8 cellular contexts compared by ENCODE assay signal in genomic region chr17:56786989-56787482, GRCh38. TPM values are rescaled to one million over a fixed set of nuclear protein-coding genes. Genes with fewer than 3 reads are reported as not detected.
DNase-seq lines count a peak whose midpoint lies in the region; ATAC-seq lines count a peak whose summit lies in the region.

No MANE protein-coding gene starts in this region.

- POLR2A ChIA-PET in activated naive CD8-positive, alpha-beta T cell treated with anti-CD3 and anti-CD28 coated beads, Interleukin-2, amount 10 ng/mL, durations not matched to agents 7 days and 5 days (lab: Charles Lee): interaction anchor here (1.0 to 1.7 kb wide), 2 partner anchors 46 to 47 kb away, joined by 4 to 5 read pairs; partner anchors contain the start of gene DGKE

- peak overlapping the region; percentile 52 for H3K27ac Mint-ChIP-seq in activated naive CD8-positive, alpha-beta T cell treated with anti-CD3 and anti-CD28 coated beads, Interleukin-2, amount 10 ng/mL, durations not matched to agents 7 days and 5 days

- peak; percentile 77 for ATAC-seq in HG03097 (IDR thresholded peaks at IDR 0.05; ENCODE audit: low FRiP score, unreplicated experiment)
- ATAC-seq in activated naive CD8-positive, alpha-beta T cell treated with anti-CD3 and anti-CD28 coated beads, Interleukin-2, amount 10 ng/mL, durations not matched to agents 7 days and 5 days (ENCODE audit: low read depth): peak; percentile 93

- DNase-seq in NCI-H1436 (lab: John Stamatoyannopoulos, UW) (peak; percentile 20), NCI-H1436 treated with DMSO at 0.1 percent for 48 hours (lab: John Stamatoyannopoulos, UW) (no peak), SIG-M5 (lab: John Stamatoyannopoulos, UW) (peak; percentile 99), myocyte (ENCODE audit: low read depth) (peak; percentile 96), HuH-7.5 (ENCODE audit: low spot score) (no peak), anterior cingulate cortex (lab: John Stamatoyannopoulos, UW) (no peak)
- no peak for DNase-seq in activated naive CD8-positive, alpha-beta T cell treated with anti-CD3 and anti-CD28 coated beads, Interleukin-2, amount 10 ng/mL, durations not matched to agents 7 days and 5 days

- peaks cover 16% of the 10 kb centered on the region for H3K4me1 Mint-ChIP-seq in activated naive CD8-positive, alpha-beta T cell treated with anti-CD3 and anti-CD28 coated beads, Interleukin-2, amount 10 ng/mL, durations not matched to agents 7 days and 5 days

- H3K4me3 Mint-ChIP-seq in activated naive CD8-positive, alpha-beta T cell treated with anti-CD3 and anti-CD28 coated beads, Interleukin-2, amount 10 ng/mL, durations not matched to agents 7 days and 5 days: peak overlapping the region; percentile 22

- H3K9me3 Mint-ChIP-seq in activated naive CD8-positive, alpha-beta T cell treated with anti-CD3 and anti-CD28 coated beads, Interleukin-2, amount 10 ng/mL, durations not matched to agents 7 days and 5 days: peaks cover 10% of the 10 kb centered on the region

- peaks cover 2% of the 10 kb centered on the region for H3K27me3 Mint-ChIP-seq in activated naive CD8-positive, alpha-beta T cell treated with anti-CD3 and anti-CD28 coated beads, Interleukin-2, amount 10 ng/mL, durations not matched to agents 7 days and 5 days

- peaks cover 9% of the 10 kb centered on the region for H3K36me3 Mint-ChIP-seq in activated naive CD8-positive, alpha-beta T cell treated with anti-CD3 and anti-CD28 coated beads, Interleukin-2, amount 10 ng/mL, durations not matched to agents 7 days and 5 days

RNA-seq across cellular contexts. Expression of gene C17orf67, which starts 46.7 kb away (rescaled TPM):
- total RNA-seq in activated naive CD8-positive, alpha-beta T cell treated with anti-CD3 and anti-CD28 coated beads, Interleukin-2, amount 10 ng/mL, durations not matched to agents 7 days and 5 days: 1 to 10 TPM; 5.1 to 5.4 TPM
- total RNA-seq in myocyte: 2.1 and 5.7 TPM in 2 replicates
- 1.2 TPM for polyA plus RNA-seq in myocyte (2012)

RNA-seq across cellular contexts. Expression of gene DGKE, which starts 46.9 kb away (rescaled TPM):
- 10 to 100 TPM; 30.0 to 30.9 TPM for total RNA-seq in activated naive CD8-positive, alpha-beta T cell treated with anti-CD3 and anti-CD28 coated beads, Interleukin-2, amount 10 ng/mL, durations not matched to agents 7 days and 5 days
- total RNA-seq in myocyte: 2.7 and 3.1 TPM in 2 replicates
- polyA plus RNA-seq in myocyte (2012): 0.69 TPM

Comparison
In these comparisons a context has a peak if more than half of its experiments do, and no peak if none do; other contexts are left out.
1. DNase-seq: peak in NCI-H1436 (single experiment), SIG-M5 (single experiment) and myocyte (single experiment); none in NCI-H1436 treated with DMSO at 0.1 percent for 48 hours (single experiment), activated naive CD8-positive, alpha-beta T cell treated with anti-CD3 and anti-CD28 coated beads, Interleukin-2, amount 10 ng/mL, durations not matched to agents 7 days and 5 days (single experiment), HuH-7.5 (single experiment) and anterior cingulate cortex (0 of 58).